In the genomic region with DNA sequence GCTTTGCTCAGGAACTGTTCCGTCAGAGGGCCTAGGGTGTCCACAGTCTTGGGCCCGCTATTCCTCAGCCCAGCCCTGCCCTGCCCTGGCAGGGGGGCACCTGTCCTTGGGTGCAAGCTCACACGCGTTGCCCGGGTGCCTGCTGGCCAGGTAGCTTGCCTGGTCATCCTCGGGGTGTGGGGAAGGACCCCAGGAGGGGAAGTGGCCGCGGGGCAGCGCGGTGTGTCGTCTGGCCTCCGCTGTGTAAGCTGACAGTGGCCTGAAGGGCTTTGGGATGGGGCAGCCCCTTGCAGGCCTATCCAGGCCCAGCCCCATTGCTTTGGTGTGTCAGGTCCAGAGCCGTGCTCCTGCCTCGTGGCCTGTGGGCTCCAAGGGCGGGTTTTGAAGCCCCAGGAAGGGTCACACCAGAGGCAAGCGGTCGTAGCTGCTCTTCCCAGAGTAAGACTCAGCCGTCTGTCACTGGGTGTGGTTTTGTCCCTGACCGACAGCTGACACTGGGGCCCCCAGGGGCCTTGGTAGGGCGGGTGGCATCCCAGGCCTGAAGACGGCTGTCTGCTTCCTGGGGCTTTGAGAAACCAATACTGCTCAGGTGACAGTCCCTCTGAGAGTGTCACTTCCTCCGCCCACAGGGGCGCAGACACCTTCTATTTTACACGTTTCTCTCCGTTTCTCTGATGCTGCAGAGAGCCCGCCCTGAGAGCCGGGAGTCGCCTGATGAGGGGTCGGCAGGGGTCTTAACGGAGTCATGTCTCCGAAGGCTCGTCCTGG, we compare ENCODE assay signal across 8 cellular contexts.
DNase-seq lines count a peak whose midpoint lies in the region; ATAC-seq and TF ChIP-seq lines count a peak whose summit lies in the region.

No MANE protein-coding gene starts in this region.

- H3K4me1 Mint-ChIP-seq in activated CD4-positive, alpha-beta memory T cell treated with anti-CD3 and anti-CD28 coated beads for 36 hours (ENCODE audit: low read depth): peaks cover 61% of the 10 kb centered on the region

- H3K27me3 Mint-ChIP-seq in activated CD4-positive, alpha-beta memory T cell treated with anti-CD3 and anti-CD28 coated beads for 36 hours: no peaks in the 10 kb centered on the region

- DNase-seq in activated CD4-positive, alpha-beta memory T cell treated with anti-CD3 and anti-CD28 coated beads for 36 hours: peak; percentile 94
- DNase-seq in esophagus muscularis mucosa (ENCODE audit: extremely low spot score) (no peak), midbrain (lab: John Stamatoyannopoulos, UW) (no peak), foreskin melanocyte (no peak), GF-D8 (lab: John Stamatoyannopoulos, UW) (no peak)
- peak; percentile 71 for DNase-seq in stimulated activated CD4-positive, alpha-beta T cell treated with anti-CD3 and anti-CD28 coated beads, Interleukin-2, amount 100 ng/mL, for 4 hours (ENCODE audit: low read depth)

- H3K9me3 Mint-ChIP-seq in activated CD4-positive, alpha-beta memory T cell treated with anti-CD3 and anti-CD28 coated beads for 36 hours: no peaks in the 10 kb centered on the region

- peaks cover 59 to 100% (median 95%) of the 10 kb centered on the region in 4 donors for H3K4me1 ChIP-seq in esophagus muscularis mucosa

- H3K36me3 Mint-ChIP-seq in activated CD4-positive, alpha-beta memory T cell treated with anti-CD3 and anti-CD28 coated beads for 36 hours: peaks cover 21% of the 10 kb centered on the region

- ATAC-seq in GM19395 (IDR thresholded peaks at IDR 0.05; ENCODE audit: unreplicated experiment) (peak; percentile 87), HG03354 (IDR thresholded peaks at IDR 0.05; ENCODE audit: poor library complexity, severe bottlenecking, unreplicated experiment) (peak; percentile 83)

- POLR2A ChIA-PET in activated CD4-positive, alpha-beta memory T cell treated with anti-CD3 and anti-CD28 coated beads for 36 hours (lab: Charles Lee): interaction anchor here (0.5 to 3.7 kb wide), 11 partner anchors 9 to 227 kb away, joined by 3 to 53 read pairs (median 5); a partner anchor contains a TSS

- peak overlapping the region; percentile 98 for H3K27ac Mint-ChIP-seq in activated CD4-positive, alpha-beta memory T cell treated with anti-CD3 and anti-CD28 coated beads for 36 hours

- CTCF ChIA-PET in activated CD4-positive, alpha-beta memory T cell treated with anti-CD3 and anti-CD28 coated beads for 36 hours (lab: Charles Lee): interaction anchor here (0.6 to 2.9 kb wide), 9 partner anchors 9 to 105 kb away, joined by 3 to 19 read pairs (median 5); a partner anchor contains a TSS

- intact Hi-C loops in activated CD4-positive, alpha-beta memory T cell treated with anti-CD3 and anti-CD28 coated beads for 36 hours (cut with micrococcal nuclease): loop anchor here (1.0 to 5.0 kb wide), 5 partner anchors 10 to 247 kb away; no protein-coding TSS in a partner anchor
- intact Hi-C loops in esophagus muscularis mucosa (cut with DNase I): no loop called here

- peak overlapping the region; percentile 75 for H3K4me3 Mint-ChIP-seq in activated CD4-positive, alpha-beta memory T cell treated with anti-CD3 and anti-CD28 coated beads for 36 hours

- H3K36me3 ChIP-seq in esophagus muscularis mucosa: peaks cover 13 to 27% (median 25%) of the 10 kb centered on the region in 4 donors

- TF ChIP-seq EP300 in esophagus muscularis mucosa (IDR thresholded peaks at IDR 0.05): no peak

- H3K27me3 ChIP-seq in esophagus muscularis mucosa: no peaks in the 10 kb centered on the region

- no peak for TF ChIP-seq POLR2A in esophagus muscularis mucosa (IDR thresholded peaks at IDR 0.05; ENCODE audit: low read depth)

- H3K9me3 ChIP-seq in esophagus muscularis mucosa: no peaks in the 10 kb centered on the region

- peak overlapping the region; percentile 71 to 84 (median 78) for H3K27ac ChIP-seq in esophagus muscularis mucosa (replicated peaks in 1 of 4)

- H3K4me3 ChIP-seq in esophagus muscularis mucosa: peak overlapping the region; percentile 28 to 44 (median 36)

- TF ChIP-seq CTCF in esophagus muscularis mucosa (IDR thresholded peaks at IDR 0.05): no peak

- 65% methylated on average over 18 of the region's 32 CpGs for WGBS in esophagus muscularis mucosa

Comparison
In these comparisons a context has a peak if more than half of its experiments do, and no peak if none do; other contexts are left out.
1. DNase-seq: peak in activated CD4-positive, alpha-beta memory T cell treated with anti-CD3 and anti-CD28 coated beads for 36 hours (single experiment) and stimulated activated CD4-positive, alpha-beta T cell treated with anti-CD3 and anti-CD28 coated beads, Interleukin-2, amount 100 ng/mL, for 4 hours (single experiment); none in esophagus muscularis mucosa (single experiment), midbrain (single experiment), foreskin melanocyte (single experiment) and GF-D8 (single experiment).